ENCODE assay signal across 8 cellular contexts in genomic region chr14:55102141-55102547, GRCh38. TPM values are rescaled to one million over a fixed set of nuclear protein-coding genes. Genes with fewer than 3 reads are reported as not detected.
A peak's percentile ranks its signal among the peaks of the same experiment; 100 is the strongest.
DNase-seq lines count a peak whose midpoint lies in the region; ATAC-seq and TF ChIP-seq lines count a peak whose summit lies in the region.

No MANE protein-coding gene starts in this region.

- DNase-seq in NCI-H146 treated with DMSO at 0.1 percent for 48 hours (lab: John Stamatoyannopoulos, UW; ENCODE audit: unreplicated experiment) (peak; percentile 21), UCSD-AML1 (lab: John Stamatoyannopoulos, UW; ENCODE audit: unreplicated experiment) (peak; percentile 32), colonic mucosa (peak; percentile 77), lower lobe of right lung (peak; percentile 84)
- DNase-seq in stimulated activated naive CD8-positive, alpha-beta T cell treated with anti-CD3 and anti-CD28 coated beads, Interleukin-15, Interleukin-2, amounts not matched to agents 100 U/mL and 50 U/mL, for 24 hours: peak; percentile 59

- H3K9me3 ChIP-seq in colonic mucosa (no peaks in the 10 kb centered on the region), lower lobe of right lung (peaks cover 5% of the 10 kb centered on the region)

- H3K27me3 ChIP-seq in ACC112 (ENCODE audit: insufficient read depth, low read length) (no peaks in the 10 kb centered on the region), colonic mucosa (no peaks in the 10 kb centered on the region), lower lobe of right lung (ENCODE audit: low read depth) (no peaks in the 10 kb centered on the region)

- ATAC-seq in GM18508 (IDR thresholded peaks at IDR 0.05; ENCODE audit: insufficient read depth, unreplicated experiment) (peak; percentile 48), HG02870 (IDR thresholded peaks at IDR 0.05; ENCODE audit: unreplicated experiment) (peak; percentile 44), lower lobe of right lung (peak; percentile 86 to 89)
- ATAC-seq in stimulated activated naive CD8-positive, alpha-beta T cell treated with anti-CD3 and anti-CD28 coated beads, Interleukin-15, Interleukin-2, amounts not matched to agents 100 U/mL and 50 U/mL, for 24 hours: peak; percentile 83

- H3K27ac ChIP-seq in ACC112 (ENCODE audit: low read depth, low read length) (peak overlapping the region; percentile 99), colonic mucosa (peak overlapping the region; percentile 89), lower lobe of right lung (peak overlapping the region; percentile 89)

- H3K36me3 ChIP-seq in ACC112 (ENCODE audit: insufficient read depth, low read length): peaks cover 3% of the 10 kb centered on the region; the same call in 1 of the 2 replicates
- H3K36me3 ChIP-seq in colonic mucosa: no peaks in the 10 kb centered on the region
- H3K36me3 ChIP-seq in lower lobe of right lung: no peaks in the 10 kb centered on the region

- TF ChIP-seq CTCF in colonic mucosa (IDR thresholded peaks at IDR 0.05) (no peak), lower lobe of right lung (IDR thresholded peaks at IDR 0.05) (no peak)

- no peaks in the 10 kb centered on the region for H3K79me2 ChIP-seq in ACC112 (ENCODE audit: control insufficient read depth, insufficient read depth, low read length, unreplicated experiment)

- H2AFZ ChIP-seq in ACC112 (ENCODE audit: low read length, unreplicated experiment): peak overlapping the region; percentile 92

- peak overlapping the region; percentile 70 for H3K4me3 ChIP-seq in ACC112 (ENCODE audit: low read depth, low read length)
- H3K4me3 ChIP-seq in colonic mucosa: no peak overlapping the region
- no peak overlapping the region for H3K4me3 ChIP-seq in lower lobe of right lung

- intact Hi-C loops in colonic mucosa (cut with DNase I): no loop called here
- intact Hi-C loops in lower lobe of right lung (cut with DNase I): no loop called here

- peak overlapping the region in 1 of 2 donors; percentile 87 for H3K9ac ChIP-seq in colonic mucosa (ENCODE audit: low read depth in 2 of 2, low read length in 2 of 2)

- H3K4me1 ChIP-seq in ACC112 (ENCODE audit: control insufficient read depth, insufficient read depth, low read length, unreplicated experiment): peaks cover 45% of the 10 kb centered on the region
- peaks cover 22% of the 10 kb centered on the region for H3K4me1 ChIP-seq in colonic mucosa
- peaks cover 97% of the 10 kb centered on the region for H3K4me1 ChIP-seq in lower lobe of right lung

RNA-seq across cellular contexts. Expression of gene LGALS3, which starts 26.9 kb away (rescaled TPM):
- 1,000 to 10,000 TPM; 1,592 to 1,798 TPM for total RNA-seq in colonic mucosa
- total RNA-seq in lower lobe of right lung: 528 TPM

RNA-seq across cellular contexts. Expression of gene MAPK1IP1L, which starts 50.7 kb away (rescaled TPM):
- total RNA-seq in colonic mucosa (10 to 100 TPM; 79.8 to 83.2 TPM), lower lobe of right lung (72.4 TPM)

Comparison
In these comparisons a context has a peak if more than half of its experiments do, and no peak if none do; other contexts are left out.
1. DNase-seq: peak in every context shown above with its lines; median percentile 84 in lower lobe of right lung; 77 in colonic mucosa; 59 in stimulated activated naive CD8-positive, alpha-beta T cell treated with anti-CD3 and anti-CD28 coated beads, Interleukin-15, Interleukin-2, amounts not matched to agents 100 U/mL and 50 U/mL, for 24 hours; 32 in UCSD-AML1; 21 in NCI-H146 treated with DMSO at 0.1 percent for 48 hours.